Comparison of ENCODE assay signal across 8 cellular contexts in the genomic region with DNA sequence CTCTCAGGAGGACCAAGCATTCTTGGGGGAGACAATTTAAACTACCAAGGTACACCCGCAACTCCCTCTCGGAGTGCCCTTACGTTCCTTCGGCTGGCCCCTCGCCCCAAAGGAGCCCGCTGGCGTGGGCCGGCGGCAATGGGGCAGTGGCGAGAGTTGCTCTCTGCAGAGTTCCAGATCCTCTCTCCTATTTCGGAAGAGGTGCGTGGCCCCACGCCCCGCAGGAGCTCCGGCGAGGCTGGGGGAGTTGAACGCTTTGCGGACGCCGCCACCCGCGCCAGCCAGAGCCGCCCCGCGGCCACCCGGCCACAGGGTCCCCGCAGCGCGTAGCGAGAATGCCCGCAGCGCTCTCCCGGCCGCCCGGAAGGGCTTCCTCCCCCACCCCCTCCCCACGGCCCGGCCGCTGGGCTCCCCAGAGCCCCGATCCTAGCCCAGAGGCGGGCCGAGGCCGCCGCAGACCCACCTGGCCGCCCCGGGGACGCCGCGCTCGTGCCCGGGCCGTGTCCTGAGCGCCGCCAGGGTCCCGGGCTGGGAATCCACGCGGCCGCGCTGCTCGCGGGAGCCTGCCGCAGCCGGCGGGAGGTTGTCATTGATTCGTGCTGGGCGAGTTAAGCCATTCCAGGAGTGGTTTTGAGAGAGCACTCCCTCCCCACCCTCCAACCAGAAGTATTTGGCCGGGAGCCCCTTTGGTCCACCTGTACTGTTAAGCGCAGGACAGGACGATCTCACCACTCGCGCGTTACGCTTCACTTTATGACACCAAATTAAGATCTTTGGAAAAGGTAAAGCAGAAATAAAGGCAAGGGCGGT.
DNase-seq lines count a peak whose midpoint lies in the region; ATAC-seq and TF ChIP-seq lines count a peak whose summit lies in the region.

No MANE protein-coding gene starts in this region.

- no peaks in the 10 kb centered on the region for H3K36me3 Mint-ChIP-seq in progenitor cell of endocrine pancreas (ENCODE audit: insufficient read depth)

- peak overlapping the region; percentile 61 for H3K4me3 Mint-ChIP-seq in progenitor cell of endocrine pancreas (ENCODE audit: low read depth)

- peak overlapping the region; percentile 43 for H3K4me3 ChIP-seq in SK-N-MC

- H3K27me3 Mint-ChIP-seq in progenitor cell of endocrine pancreas: peaks cover 59% of the 10 kb centered on the region

- peak overlapping the region; percentile 45 for H3K9ac ChIP-seq in SK-N-MC (ENCODE audit: insufficient read length)

- intact Hi-C loops in Right ventricle myocardium superior (cut with DNase I): no loop called here

- H3K36me3 ChIP-seq in SK-N-MC (ENCODE audit: insufficient read depth, low read length): no peaks in the 10 kb centered on the region

- H3K9me3 Mint-ChIP-seq in progenitor cell of endocrine pancreas (ENCODE audit: low read depth): no peaks in the 10 kb centered on the region

- peak; percentile 24 for DNase-seq in GM03348 (ENCODE audit: low spot score)
- no peak for DNase-seq in SK-N-MC (ENCODE audit: low read depth, low spot score)
- no peak for DNase-seq in Right ventricle myocardium superior
- DNase-seq in progenitor cell of endocrine pancreas (ENCODE audit: low spot score, unreplicated experiment): peak; percentile 30
- DNase-seq in NCI-H1436 (lab: John Stamatoyannopoulos, UW): no peak
- DNase-seq in NCI-H1105 treated with DMSO at 0.1 percent for 48 hours (lab: John Stamatoyannopoulos, UW): no peak
- no peak for DNase-seq in activated CD4-positive, CD25-positive, alpha-beta regulatory T cell treated with anti-CD3 and anti-CD28 coated beads, Interleukin-2, amount 50 U/mL, for 72 hours

- H3K27ac ChIP-seq in SK-N-MC: peak overlapping the region; percentile 71; the same call in 1 of the 2 replicates

- H3K4me1 Mint-ChIP-seq in progenitor cell of endocrine pancreas (ENCODE audit: low read depth): peaks cover 27% of the 10 kb centered on the region

- ATAC-seq in Right ventricle myocardium superior (ENCODE audit: poor library complexity) (peak; percentile 30), GM18498 (IDR thresholded peaks at IDR 0.05; ENCODE audit: unreplicated experiment) (no peak)

- TF ChIP-seq CTCF in progenitor cell of endocrine pancreas (IDR thresholded peaks at IDR 0.05; ENCODE audit: unreplicated experiment): no peak

- H3K27ac Mint-ChIP-seq in progenitor cell of endocrine pancreas: no peak overlapping the region

- no peaks in the 10 kb centered on the region for H3K9me3 ChIP-seq in SK-N-MC (ENCODE audit: low read depth, low read length)

Comparison
In these comparisons a context has a peak if more than half of its experiments do, and no peak if none do; other contexts are left out.
1. DNase-seq: peak in GM03348 (single experiment) and progenitor cell of endocrine pancreas (single experiment); none in SK-N-MC (single experiment), Right ventricle myocardium superior (single experiment), NCI-H1436 (single experiment), NCI-H1105 treated with DMSO at 0.1 percent for 48 hours (single experiment) and activated CD4-positive, CD25-positive, alpha-beta regulatory T cell treated with anti-CD3 and anti-CD28 coated beads, Interleukin-2, amount 50 U/mL, for 72 hours (single experiment).